Comparison of ENCODE assay signal across 10 cellular contexts in genomic region chr3:149131594-149131993, GRCh38. TPM values are rescaled to one million over a fixed set of nuclear protein-coding genes. Genes with fewer than 3 reads are reported as not detected.
A peak's percentile ranks its signal among the peaks of the same experiment; 100 is the strongest.
DNase-seq lines count a peak whose midpoint lies in the region; ATAC-seq, FAIRE-seq and TF ChIP-seq lines count a peak whose summit lies in the region.
"Had no signal": no experiment of that assay in that cellular context is flagged by ENCODE, and none has a peak within 500 bp of the region (broad histone marks: within the 10 kb centered on the region; RNA-seq: fewer than 3 reads in every experiment).

No MANE protein-coding gene starts in this region.

- no peak overlapping the region for H3K4ac ChIP-seq in mesenchymal stem cell (ENCODE audit: low read depth in 1 of 2, low read length in 2 of 2)

- peaks cover 0 to 24% of the 10 kb centered on the region in 2 donors for H3K4me1 ChIP-seq in right atrium auricular region
- peaks cover 54% of the 10 kb centered on the region for H3K4me1 ChIP-seq in left ventricle myocardium inferior
- H3K4me1 ChIP-seq in mesenchymal stem cell (ENCODE audit: control insufficient read depth, insufficient read depth, low read depth, low read length), result peaks cover 4% of the 10 kb centered on the region
- H3K4me1 ChIP-seq in upper lobe of left lung, result peaks cover 21 to 44% (median 28%) of the 10 kb centered on the region in 4 donors

- no peak overlapping the region for H2BK15ac ChIP-seq in mesenchymal stem cell (ENCODE audit: low read depth, poor library complexity, severe bottlenecking)

- no peak overlapping the region for H2BK12ac ChIP-seq in mesenchymal stem cell (ENCODE audit: low read length in 2 of 2)

- TF ChIP-seq EP300 in upper lobe of left lung (IDR thresholded peaks at IDR 0.05), result no peak

- peaks cover 43% of the 10 kb centered on the region for H3K4me1 Mint-ChIP-seq in activated naive CD8-positive, alpha-beta T cell treated with anti-CD3 and anti-CD28 coated beads for 36 hours

- no peak for TF ChIP-seq POLR2A in upper lobe of left lung (IDR thresholded peaks at IDR 0.05)
- no peak for TF ChIP-seq POLR2A in GM12891 (IDR thresholded peaks at IDR 0.05; ENCODE audit: low read depth, low read length)

- peaks cover 15% of the 10 kb centered on the region for H3K79me1 ChIP-seq in mesenchymal stem cell (replicated peaks; ENCODE audit: low read length, poor library complexity, severe bottlenecking)

- H3K23ac ChIP-seq in mesenchymal stem cell (ENCODE audit: low read length in 2 of 2), result no peak overlapping the region

- H3K4me2 ChIP-seq in mesenchymal stem cell (ENCODE audit: low read length, poor library complexity, severe bottlenecking), result peak overlapping the region; percentile 32

- WGBS in mesenchymal stem cell, result 91% methylated on average over 3 of the region's 4 CpGs
- 35 to 40% methylated on average over 4 of the region's 4 CpGs for WGBS in upper lobe of left lung, 2 donors

- intact Hi-C loops in left ventricle myocardium inferior (cut with micrococcal nuclease), result no loop called here

- no peak overlapping the region for H2AFZ ChIP-seq in mesenchymal stem cell (ENCODE audit: low read depth, low read length)

- H3K4me3 ChIP-seq in right atrium auricular region, result no peak overlapping the region
- no peak overlapping the region for H3K4me3 ChIP-seq in left ventricle myocardium inferior
- H3K4me3 ChIP-seq in mesenchymal stem cell (ENCODE audit: insufficient read depth in 1 of 2, low read depth in 1 of 2, low read length in 2 of 2), result peak overlapping the region in 1 of 2 experiments; percentile 95
- H3K4me3 ChIP-seq in upper lobe of left lung, result peak overlapping the region in 1 of 4 donors; percentile 86

- peak overlapping the region; percentile 93 for H3K9ac ChIP-seq in mesenchymal stem cell (ENCODE audit: low read length)

- H3K18ac ChIP-seq in mesenchymal stem cell (ENCODE audit: low read depth in 1 of 2, low read length in 2 of 2), result peak overlapping the region in 1 of 2 experiments; percentile 57

- no peak overlapping the region for H2BK120ac ChIP-seq in mesenchymal stem cell (ENCODE audit: low read depth, low read length)

- H3K36me3 Mint-ChIP-seq in activated naive CD8-positive, alpha-beta T cell treated with anti-CD3 and anti-CD28 coated beads for 36 hours, result peaks cover 8% of the 10 kb centered on the region

- no peak overlapping the region for H3K14ac ChIP-seq in mesenchymal stem cell (ENCODE audit: low read length in 2 of 2)

- H3K27me3 ChIP-seq in right atrium auricular region (no peaks in the 10 kb centered on the region), left ventricle myocardium inferior (ENCODE audit: low read depth) (no peaks in the 10 kb centered on the region), mesenchymal stem cell (ENCODE audit: control insufficient read depth in 1 of 2, insufficient read depth in 1 of 2, low read length in 2 of 2) (no peaks in the 10 kb centered on the region), upper lobe of left lung (no peaks in the 10 kb centered on the region)

- H3K27ac Mint-ChIP-seq in activated naive CD8-positive, alpha-beta T cell treated with anti-CD3 and anti-CD28 coated beads for 36 hours, result peak overlapping the region; percentile 35

- TF ChIP-seq CTCF in right atrium auricular region (IDR thresholded peaks at IDR 0.05), result no peak
- no peak for TF ChIP-seq CTCF in left ventricle myocardium inferior (IDR thresholded peaks at IDR 0.05; ENCODE audit: borderline replicate concordance)
- no peak for TF ChIP-seq CTCF in upper lobe of left lung (IDR thresholded peaks at IDR 0.05)

- H3K36me3 ChIP-seq in right atrium auricular region (no peaks in the 10 kb centered on the region), left ventricle myocardium inferior (no peaks in the 10 kb centered on the region), mesenchymal stem cell (ENCODE audit: control insufficient read depth in 1 of 2, insufficient read depth in 2 of 2, low read depth in 1 of 2, low read length in 2 of 2) (peaks cover 0 to 7% of the 10 kb centered on the region in 2 experiments), upper lobe of left lung (no peaks in the 10 kb centered on the region)

- no peak overlapping the region for H4K91ac ChIP-seq in mesenchymal stem cell (ENCODE audit: low read length)

- no peaks in the 10 kb centered on the region for H3K9me3 Mint-ChIP-seq in activated naive CD8-positive, alpha-beta T cell treated with anti-CD3 and anti-CD28 coated beads for 36 hours

- ATAC-seq in upper lobe of left lung (ENCODE audit: low FRiP score in 2 of 2), result no peak
- no peak for ATAC-seq in HG03039 (IDR thresholded peaks at IDR 0.05; ENCODE audit: unreplicated experiment)

- H3K9me3 ChIP-seq in right atrium auricular region, result no peaks in the 10 kb centered on the region
- no peaks in the 10 kb centered on the region for H3K9me3 ChIP-seq in left ventricle myocardium inferior (replicated peaks)
- H3K9me3 ChIP-seq in mesenchymal stem cell (ENCODE audit: control insufficient read depth, low read length), result no peaks in the 10 kb centered on the region
- no peaks in the 10 kb centered on the region for H3K9me3 ChIP-seq in upper lobe of left lung

- no peak for DNase-seq in right atrium auricular region (ENCODE audit: low spot score)
- DNase-seq in left ventricle myocardium inferior, result no peak
- no peak for DNase-seq in activated naive CD8-positive, alpha-beta T cell treated with anti-CD3 and anti-CD28 coated beads for 36 hours
- no peak for DNase-seq in mesenchymal stem cell
- no peak for DNase-seq in upper lobe of left lung
- no peak for DNase-seq in putamen (ENCODE audit: low spot score)
- no peak for DNase-seq in GM12891 (ENCODE audit: insufficient read length, low spot score)
- DNase-seq: foreskin melanocyte had no signal

- no peak overlapping the region for H2BK5ac ChIP-seq in mesenchymal stem cell (ENCODE audit: low read depth, low read length, poor library complexity, severe bottlenecking)

- H3K4me3 Mint-ChIP-seq in activated naive CD8-positive, alpha-beta T cell treated with anti-CD3 and anti-CD28 coated beads for 36 hours, result peak overlapping the region; percentile 63

- peak overlapping the region; percentile 22 to 83 for H3K27ac ChIP-seq in right atrium auricular region
- H3K27ac ChIP-seq in left ventricle myocardium inferior (replicated peaks), result no peak overlapping the region
- no peak overlapping the region for H3K27ac ChIP-seq in mesenchymal stem cell (ENCODE audit: low read length, poor library complexity, severe bottlenecking)
- peak overlapping the region in 3 of 4 donors; percentile 50 to 95 (median 74) for H3K27ac ChIP-seq in upper lobe of left lung
- H3K27ac ChIP-seq: C4-2B had no signal

- no peaks in the 10 kb centered on the region for H3K27me3 Mint-ChIP-seq in activated naive CD8-positive, alpha-beta T cell treated with anti-CD3 and anti-CD28 coated beads for 36 hours

- no peak for FAIRE-seq in GM12891 (lab: Jason Lieb, UNC)

- no peak overlapping the region for H4K8ac ChIP-seq in mesenchymal stem cell (ENCODE audit: low read length)

- no peak overlapping the region for H2AK5ac ChIP-seq in mesenchymal stem cell (ENCODE audit: low read length, severe bottlenecking)

TF ChIP-seq in GM12891, 5 proteins besides CTCF, POLR2A, EP300 and RAD21:
- TF ChIP-seq POLR2AphosphoS5 (IDR thresholded peaks at IDR 0.05; ENCODE audit: low read depth, low read length), result no peak
- no peak for TF ChIP-seq POU2F2 (IDR thresholded peaks at IDR 0.05; ENCODE audit: low read depth, low read length)
- TF ChIP-seq PAX5 (IDR thresholded peaks at IDR 0.05; ENCODE audit: insufficient read depth, low read length, severe bottlenecking), result no peak
- no peak for TF ChIP-seq SPI1 (IDR thresholded peaks at IDR 0.05; ENCODE audit: low read depth, low read length)
- TF ChIP-seq TAF1 (IDR thresholded peaks at IDR 0.05; ENCODE audit: low read depth, low read length), result no peak

RNA-seq across cellular contexts. Expression of gene HPS3, which starts 2.2 kb away (rescaled TPM):
- total RNA-seq in right atrium auricular region (1 to 10 TPM; 5.9 to 6.7 TPM), left ventricle myocardium inferior (5.6 TPM), upper lobe of left lung (10 to 100 TPM; 13.4 to 29.8 (median 17.8) TPM)
- total RNA-seq in activated naive CD8-positive, alpha-beta T cell treated with anti-CD3 and anti-CD28 coated beads for 36 hours, result 10 to 100 TPM; 14.0 to 17.5 TPM
- 22.1 TPM for polyA plus RNA-seq in mesenchymal stem cell (2013, experiment 1 of 2)
- polyA plus RNA-seq in mesenchymal stem cell (2013, experiment 2 of 2), result 23.8 TPM
- 5.7 TPM for polyA plus RNA-seq in GM12891 (2012; ENCODE audit: low read depth, missing spikeins)

RNA-seq across cellular contexts. Expression of gene HLTF, which starts 45.3 kb away (rescaled TPM):
- total RNA-seq in right atrium auricular region, result 10 to 100 TPM in 1 of 2 donors, 1 to 10 TPM in 1; 9.2 to 24.8 TPM
- total RNA-seq in left ventricle myocardium inferior, result 27.4 TPM
- total RNA-seq in activated naive CD8-positive, alpha-beta T cell treated with anti-CD3 and anti-CD28 coated beads for 36 hours, result 10 to 100 TPM; 19.8 to 20.8 TPM
- polyA plus RNA-seq in mesenchymal stem cell (2013, experiment 1 of 2), result 15.3 TPM
- 15.0 TPM for polyA plus RNA-seq in mesenchymal stem cell (2013, experiment 2 of 2)
- 10 to 100 TPM; 14.1 to 26.2 (median 19.0) TPM for total RNA-seq in upper lobe of left lung
- 14.3 TPM for polyA plus RNA-seq in GM12891 (2012; ENCODE audit: low read depth, missing spikeins)

Comparison
In these comparisons a context has a peak if more than half of its experiments do, and no peak if none do; other contexts are left out.
1. H3K27ac ChIP-seq: peak in right atrium auricular region (2 of 2) and upper lobe of left lung (3 of 4); none in left ventricle myocardium inferior (single experiment) and mesenchymal stem cell (single experiment).